In the genomic region with DNA sequence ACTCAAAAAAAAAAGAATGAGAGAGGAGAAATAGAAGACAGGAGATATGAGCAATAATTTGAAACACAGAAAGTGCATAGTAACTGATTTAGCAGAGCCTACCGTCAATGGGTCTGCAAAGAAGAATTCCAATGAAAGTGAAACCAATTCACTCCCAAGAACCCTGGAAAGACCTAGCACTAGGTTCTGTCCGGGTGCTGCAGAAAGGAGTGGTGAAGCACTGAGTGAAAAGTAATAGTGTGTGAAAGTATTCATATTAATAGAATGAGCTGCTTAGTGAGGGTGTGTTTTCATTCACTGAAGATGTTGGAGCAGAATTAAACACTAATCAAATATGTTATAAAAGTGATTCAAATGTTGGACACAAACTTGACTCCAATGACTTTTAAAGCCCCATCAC, we compare ENCODE assay signal across 8 cellular contexts. TPM values are rescaled to one million over a fixed set of nuclear protein-coding genes. Genes with fewer than 3 reads are reported as not detected.
DNase-seq lines count a peak whose midpoint lies in the region; ATAC-seq, FAIRE-seq and TF ChIP-seq lines count a peak whose summit lies in the region.

No MANE protein-coding gene starts in this region.

- CTCF ChIA-PET in naive thymus-derived CD4-positive, alpha-beta T cell (lab: Charles Lee) = interaction anchor here (1.0 to 1.6 kb wide), 5 partner anchors 51 to 328 kb away, joined by 3 to 8 read pairs (median 4); a partner anchor contains a TSS

- peaks cover 0 to 5% (median 0%) of the 10 kb centered on the region in 5 donors for H3K27me3 Mint-ChIP-seq in naive thymus-derived CD4-positive, alpha-beta T cell

- POLR2A ChIA-PET in naive thymus-derived CD4-positive, alpha-beta T cell (lab: Charles Lee) = interaction anchor here (0.8 to 2.2 kb wide), 3 partner anchors 51 to 290 kb away, joined by 3 to 8 read pairs (median 4); a partner anchor contains a TSS

- peak overlapping the region in 3 of 4 donors; percentile 66 to 77 (median 71) for H3K27ac ChIP-seq in Peyer's patch
- H3K27ac ChIP-seq in naive thymus-derived CD4-positive, alpha-beta T cell (ENCODE audit: low read depth, low read length) = peak overlapping the region; percentile 61

- no peaks in the 10 kb centered on the region for H3K36me3 ChIP-seq in Peyer's patch
- H3K36me3 ChIP-seq in naive thymus-derived CD4-positive, alpha-beta T cell (ENCODE audit: control insufficient read depth in 2 of 3, insufficient read depth in 3 of 3, low read length in 3 of 3) = no peaks in the 10 kb centered on the region

- H3K4me1 ChIP-seq in Peyer's patch = peaks cover 0 to 3% (median 0%) of the 10 kb centered on the region in 4 donors
- H3K4me1 ChIP-seq in naive thymus-derived CD4-positive, alpha-beta T cell (ENCODE audit: control insufficient read depth in 2 of 2, insufficient read depth in 2 of 2, low read length in 2 of 2) = no peaks in the 10 kb centered on the region

- no peaks in the 10 kb centered on the region for H3K27me3 ChIP-seq in Peyer's patch
- H3K27me3 ChIP-seq in naive thymus-derived CD4-positive, alpha-beta T cell (ENCODE audit: control insufficient read depth in 2 of 2, insufficient read depth in 2 of 2, low read length in 2 of 2) = no peaks in the 10 kb centered on the region

- H3K27ac Mint-ChIP-seq in naive thymus-derived CD4-positive, alpha-beta T cell = peak overlapping the region in 8 of 9 donors; percentile 89 to 96 (median 92)

- TF ChIP-seq POLR2A in GM12891 (IDR thresholded peaks at IDR 0.05; ENCODE audit: low read depth, low read length) (peak; percentile 63), Peyer's patch (IDR thresholded peaks at IDR 0.05) (no peak)

- H3K4me1 Mint-ChIP-seq in naive thymus-derived CD4-positive, alpha-beta T cell = peaks cover 0 to 14% (median 6%) of the 10 kb centered on the region in 7 donors

- no peaks in the 10 kb centered on the region for H3K9me3 ChIP-seq in Peyer's patch
- H3K9me3 ChIP-seq in naive thymus-derived CD4-positive, alpha-beta T cell (ENCODE audit: control insufficient read depth in 2 of 3, low read length in 3 of 3) = no peaks in the 10 kb centered on the region

- no peaks in the 10 kb centered on the region for H3K9me3 Mint-ChIP-seq in naive thymus-derived CD4-positive, alpha-beta T cell

- intact Hi-C loops in naive thymus-derived CD4-positive, alpha-beta T cell (cut with micrococcal nuclease) = loop anchor here (2.0 to 5.0 kb wide), 2 partner anchors 190 to 292 kb away; a partner anchor contains a TSS

- TF ChIP-seq CTCF in Peyer's patch (IDR thresholded peaks at IDR 0.05) = no peak

- no peak for FAIRE-seq in GM12891 (lab: Jason Lieb, UNC)

- H3K36me3 Mint-ChIP-seq in naive thymus-derived CD4-positive, alpha-beta T cell = no peaks in the 10 kb centered on the region

- H3K4me3 Mint-ChIP-seq in naive thymus-derived CD4-positive, alpha-beta T cell = peak overlapping the region in 7 of 10 donors; percentile 12 to 93 (median 89)

- ATAC-seq in GM21737 (IDR thresholded peaks at IDR 0.05; ENCODE audit: unreplicated experiment) = peak; percentile 20
- peak; percentile 26 for ATAC-seq in naive thymus-derived CD4-positive, alpha-beta T cell

- no peak overlapping the region for H3K4me3 ChIP-seq in Peyer's patch
- no peak overlapping the region for H3K4me3 ChIP-seq in naive thymus-derived CD4-positive, alpha-beta T cell (ENCODE audit: low read length)

- DNase-seq in GM12891 (ENCODE audit: insufficient read length, low spot score) (no peak), Peyer's patch (no peak), NCI-H1092 (lab: John Stamatoyannopoulos, UW) (no peak), NCI-H2029 (lab: John Stamatoyannopoulos, UW) (no peak)
- DNase-seq in naive thymus-derived CD4-positive, alpha-beta T cell = no peak
- DNase-seq in stimulated activated CD4-positive, alpha-beta T cell treated with anti-CD3 and anti-CD28 coated beads, Interleukin-12 subunit alpha, Interleukin-12 subunit beta, amount 100 ng/mL, for 4 hours = no peak
- no peak for DNase-seq in stimulated activated CD8-positive, alpha-beta memory T cell treated with anti-CD3 and anti-CD28 coated beads, Interleukin-4, amount 100 ng/mL, for 48 hours

TF ChIP-seq in GM12891, 5 proteins besides CTCF, POLR2A, EP300 and RAD21:
- TF ChIP-seq TAF1 (IDR thresholded peaks at IDR 0.05; ENCODE audit: low read depth, low read length) (no peak), POU2F2 (IDR thresholded peaks at IDR 0.05; ENCODE audit: low read depth, low read length) (no peak), POLR2AphosphoS5 (IDR thresholded peaks at IDR 0.05; ENCODE audit: low read depth, low read length) (peak; percentile 60; the same call in 1 of the 2 replicates), PAX5 (IDR thresholded peaks at IDR 0.05; ENCODE audit: insufficient read depth, low read length, severe bottlenecking) (no peak), SPI1 (IDR thresholded peaks at IDR 0.05; ENCODE audit: low read depth, low read length) (no peak)

RNA-seq across cellular contexts. Expression of a gene that starts 51.3 kb away (rescaled TPM):
- 13.6 TPM for polyA plus RNA-seq in GM12891 (2012; ENCODE audit: low read depth, missing spikeins)
- 10 to 100 TPM; 14.0 to 50.4 (median 33.8) TPM for total RNA-seq in Peyer's patch
- total RNA-seq in naive thymus-derived CD4-positive, alpha-beta T cell = 10 to 100 TPM; 15.9 to 46.5 (median 41.3) TPM
- polyA plus RNA-seq in naive thymus-derived CD4-positive, alpha-beta T cell = 10 to 100 TPM; 29.9 to 32.1 TPM
